In genomic region chr6:54098450-54099044, GRCh38 we compare ENCODE assay signal across 1 cellular context.
TF ChIP-seq lines count a peak whose summit lies in the region.

No MANE protein-coding gene starts in this region.

TF ChIP-seq in HepG2, 621 proteins besides CTCF, POLR2A, EP300 and RAD21 (continued from another document):
- TF ChIP-seq ZNF609 (CRISPR knock-in tag; IDR thresholded peaks at IDR 0.05; ENCODE audit: borderline replicate concordance): peak; percentile 87
- TF ChIP-seq CEBPG (CRISPR knock-in tag; IDR thresholded peaks at IDR 0.05): 0 out of 2 replicates have a peak, but pooled peaks have one; percentile 31
- no peak for TF ChIP-seq U2AF1 (optimal IDR thresholded peaks at IDR 0.05; ENCODE audit: low read depth, low read length)
- peak; percentile 37; the same call in 1 of the 2 replicates for TF ChIP-seq FOXO1 (CRISPR knock-in tag; IDR thresholded peaks at IDR 0.05)
- 0 out of 2 replicates have a peak, but pooled peaks have one; percentile 30 for TF ChIP-seq ZGPAT (CRISPR knock-in tag; IDR thresholded peaks at IDR 0.05)
- peak; percentile 55; the same call in 1 of the 2 replicates for TF ChIP-seq SOX5 (CRISPR knock-in tag; IDR thresholded peaks at IDR 0.05; ENCODE audit: borderline replicate concordance)
- no peak for TF ChIP-seq SOX6 (IDR thresholded peaks at IDR 0.05)
- TF ChIP-seq SOX6 (CRISPR knock-in tag; IDR thresholded peaks at IDR 0.05): 0 out of 2 replicates have a peak, but pooled peaks have one; percentile 4
- TF ChIP-seq ATRX (CRISPR knock-in tag; IDR thresholded peaks at IDR 0.05; ENCODE audit: borderline replicate concordance): no peak
- no peak for TF ChIP-seq JUN (CRISPR knock-in tag; IDR thresholded peaks at IDR 0.05)
- no peak for TF ChIP-seq SOX13 (IDR thresholded peaks at IDR 0.05)
- peak in 1 of 2 experiments; percentile 63; a peak in 1 of 4 replicates for TF ChIP-seq SOX13 (CRISPR knock-in tag; conservative IDR thresholded peaks at IDR 0.05 in 1 of 2, IDR thresholded peaks at IDR 0.05 in 1 of 2)
- no peak for TF ChIP-seq FOXA1 (IDR thresholded peaks at IDR 0.05)
- TF ChIP-seq FOXA1 (CRISPR knock-in tag; IDR thresholded peaks at IDR 0.05): peak; percentile 66
- peak; percentile 84 for TF ChIP-seq TCF7 (IDR thresholded peaks at IDR 0.05; ENCODE audit: low read depth)
- 0 out of 2 replicates have a peak, but pooled peaks have one; percentile 38 for TF ChIP-seq ELF3 (CRISPR knock-in tag; IDR thresholded peaks at IDR 0.05)
- no peak for TF ChIP-seq ZNF326 (CRISPR knock-in tag; IDR thresholded peaks at IDR 0.05; ENCODE audit: borderline replicate concordance)
- 0 out of 2 replicates have a peak, but pooled peaks have one; percentile 23 for TF ChIP-seq MED1 (CRISPR knock-in tag; IDR thresholded peaks at IDR 0.05)
- TF ChIP-seq SP140L (CRISPR knock-in tag; IDR thresholded peaks at IDR 0.05; ENCODE audit: borderline replicate concordance): no peak
- TF ChIP-seq ZBTB34 (CRISPR knock-in tag; IDR thresholded peaks at IDR 0.05): no peak
- no peak for TF ChIP-seq IKZF5 (CRISPR knock-in tag; IDR thresholded peaks at IDR 0.05)
- peak; percentile 79; the same call in 1 of the 2 replicates for TF ChIP-seq HMG20A (CRISPR knock-in tag; IDR thresholded peaks at IDR 0.05; ENCODE audit: borderline replicate concordance)
- TF ChIP-seq PHB2 (IDR thresholded peaks at IDR 0.05; ENCODE audit: partially characterized antibody): no peak
- TF ChIP-seq NR2F6 (IDR thresholded peaks at IDR 0.05): peak; percentile 60
- 0 out of 2 replicates have a peak, but pooled peaks have one; percentile 30 for TF ChIP-seq NR2F6 (CRISPR knock-in tag; IDR thresholded peaks at IDR 0.05)
- peak; percentile 42 to 63; a peak in 3 of 4 replicates for TF ChIP-seq MAFK (conservative IDR thresholded peaks at IDR 0.05 in 1 of 2, IDR thresholded peaks at IDR 0.05 in 1 of 2; ENCODE audit: low read length in 2 of 2)
- TF ChIP-seq FOXP1 (IDR thresholded peaks at IDR 0.05): no peak
- peak; percentile 64; the same call in 1 of the 2 replicates for TF ChIP-seq FOXP1 (CRISPR knock-in tag; IDR thresholded peaks at IDR 0.05)
- 0 out of 2 replicates have a peak, but pooled peaks have one; percentile 37 for TF ChIP-seq SP5 (CRISPR knock-in tag; IDR thresholded peaks at IDR 0.05; ENCODE audit: borderline replicate concordance, low read depth)
- no peak for TF ChIP-seq GATAD2A (CRISPR knock-in tag; IDR thresholded peaks at IDR 0.05)
- no peak for TF ChIP-seq GABPB1 (CRISPR knock-in tag; IDR thresholded peaks at IDR 0.05)
- no peak for TF ChIP-seq RBM39 (IDR thresholded peaks at IDR 0.05; ENCODE audit: low read depth, low read length, poor library complexity, severe bottlenecking)
- TF ChIP-seq SKIL (CRISPR knock-in tag; IDR thresholded peaks at IDR 0.05; ENCODE audit: borderline replicate concordance): 0 out of 2 replicates have a peak, but pooled peaks have one; percentile 17
- peak; percentile 75 for TF ChIP-seq ARID5B (CRISPR knock-in tag; IDR thresholded peaks at IDR 0.05)
- no peak for TF ChIP-seq SP4 (CRISPR knock-in tag; IDR thresholded peaks at IDR 0.05)
- no peak for TF ChIP-seq ZNF501 (CRISPR knock-in tag; IDR thresholded peaks at IDR 0.05)
- TF ChIP-seq SMAD9 (CRISPR knock-in tag; IDR thresholded peaks at IDR 0.05): no peak
- TF ChIP-seq RERE (CRISPR knock-in tag; IDR thresholded peaks at IDR 0.05; ENCODE audit: low read depth): peak; percentile 56
